2 cellular contexts compared by ENCODE assay signal in genomic region chr12:76216585-76217472, GRCh38.
TF ChIP-seq lines count a peak whose summit lies in the region.

No MANE protein-coding gene starts in this region.

TF ChIP-seq in IMR-90, 13 proteins besides CTCF, POLR2A, EP300 and RAD21:
- TF ChIP-seq CHD1 (IDR thresholded peaks at IDR 0.05; ENCODE audit: low read depth, low read length) (no peak), MXI1 (IDR thresholded peaks at IDR 0.05; ENCODE audit: borderline replicate concordance, low read depth, low read length) (no peak), RFX5 (IDR thresholded peaks at IDR 0.05; ENCODE audit: low read depth, low read length) (no peak), CEBPB (IDR thresholded peaks at IDR 0.05; ENCODE audit: low read depth, low read length) (no peak), SMC3 (IDR thresholded peaks at IDR 0.05; ENCODE audit: low read depth, low read length) (no peak), BHLHE40 (IDR thresholded peaks at IDR 0.05; ENCODE audit: low read depth, low read length) (no peak), NFE2L2 (IDR thresholded peaks at IDR 0.05; ENCODE audit: low read depth, low read length) (no peak)

TF ChIP-seq in HepG2, 621 proteins besides CTCF, POLR2A, EP300 and RAD21:
- TF ChIP-seq BATF2 (CRISPR knock-in tag; IDR thresholded peaks at IDR 0.05) (no peak), ZNF407 (CRISPR knock-in tag; IDR thresholded peaks at IDR 0.05; ENCODE audit: not compliant biosample characterization) (no peak), PITX1 (CRISPR knock-in tag; IDR thresholded peaks at IDR 0.05) (no peak), MAX (IDR thresholded peaks at IDR 0.05) (no peak), NFYC (CRISPR knock-in tag; IDR thresholded peaks at IDR 0.05) (no peak)
- TF ChIP-seq, protein P1, sequence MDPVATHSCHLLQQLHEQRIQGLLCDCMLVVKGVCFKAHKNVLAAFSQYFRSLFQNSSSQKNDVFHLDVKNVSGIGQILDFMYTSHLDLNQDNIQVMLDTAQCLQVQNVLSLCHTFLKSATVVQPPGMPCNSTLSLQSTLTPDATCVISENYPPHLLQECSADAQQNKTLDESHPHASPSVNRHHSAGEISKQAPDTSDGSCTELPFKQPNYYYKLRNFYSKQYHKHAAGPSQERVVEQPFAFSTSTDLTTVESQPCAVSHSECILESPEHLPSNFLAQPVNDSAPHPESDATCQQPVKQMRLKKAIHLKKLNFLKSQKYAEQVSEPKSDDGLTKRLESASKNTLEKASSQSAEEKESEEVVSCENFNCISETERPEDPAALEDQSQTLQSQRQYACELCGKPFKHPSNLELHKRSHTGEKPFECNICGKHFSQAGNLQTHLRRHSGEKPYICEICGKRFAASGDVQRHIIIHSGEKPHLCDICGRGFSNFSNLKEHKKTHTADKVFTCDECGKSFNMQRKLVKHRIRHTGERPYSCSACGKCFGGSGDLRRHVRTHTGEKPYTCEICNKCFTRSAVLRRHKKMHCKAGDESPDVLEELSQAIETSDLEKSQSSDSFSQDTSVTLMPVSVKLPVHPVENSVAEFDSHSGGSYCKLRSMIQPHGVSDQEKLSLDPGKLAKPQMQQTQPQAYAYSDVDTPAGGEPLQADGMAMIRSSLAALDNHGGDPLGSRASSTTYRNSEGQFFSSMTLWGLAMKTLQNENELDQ (CRISPR knock-in tag; IDR thresholded peaks at IDR 0.05; ENCODE audit: borderline replicate concordance): no peak
